ENCODE assay signal across 29 cellular contexts in the genomic region with DNA sequence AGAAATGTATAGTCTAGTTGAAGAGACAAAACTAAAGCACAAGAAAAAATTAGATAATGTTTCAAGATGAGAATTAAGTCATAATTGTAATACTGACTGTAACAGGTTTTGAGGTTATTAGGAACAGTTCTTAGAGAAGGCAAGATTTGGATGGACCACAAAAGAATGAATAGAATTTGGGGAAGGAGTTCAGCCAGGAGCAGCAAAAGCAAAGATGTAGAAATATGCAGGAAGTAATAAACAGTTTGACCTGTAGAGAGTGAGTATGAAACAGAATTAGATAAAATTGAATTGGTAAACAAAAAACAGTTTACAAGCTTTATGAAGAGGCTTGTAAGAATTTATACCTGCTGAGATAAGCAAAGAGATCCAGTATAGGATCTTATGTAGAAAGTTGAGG. TPM values are rescaled to one million over a fixed set of nuclear protein-coding genes. Genes with fewer than 3 reads are reported as not detected.
DNase-seq lines count a peak whose midpoint lies in the region; ATAC-seq and TF ChIP-seq lines count a peak whose summit lies in the region.
"Had no signal": no experiment of that assay in that cellular context is flagged by ENCODE, and none has a peak within 500 bp of the region (broad histone marks: within the 10 kb centered on the region; RNA-seq: fewer than 3 reads in every experiment).

No MANE protein-coding gene starts in this region.

- intact Hi-C loops in left colon (cut with DNase I, micrococcal nuclease), result no loop called here

- peaks cover 56% of the 10 kb centered on the region for H3K36me3 Mint-ChIP-seq in CD4-positive, CD25-positive, alpha-beta regulatory T cell
- peaks cover 12% of the 10 kb centered on the region; the same call in 1 of the 2 replicates for H3K36me3 Mint-ChIP-seq in HFFc6 (ENCODE audit: low read depth)
- peaks cover 66% of the 10 kb centered on the region for H3K36me3 Mint-ChIP-seq in stimulated activated effector memory CD8-positive, alpha-beta T cell treated with anti-CD3 and anti-CD28 coated beads, Interleukin-12 subunit alpha, Interleukin-12 subunit beta, amount 100 ng/mL, for 72 hours

- TF ChIP-seq CTCF in HFFc6 (IDR thresholded peaks at IDR 0.05) (no peak; the same call in 1 of the 2 replicates), coronary artery (IDR thresholded peaks at IDR 0.05) (no peak)

- no peaks in the 10 kb centered on the region for H3K9me3 ChIP-seq in CD4-positive, CD25-positive, alpha-beta regulatory T cell (ENCODE audit: control insufficient read depth in 2 of 2, low read length in 2 of 2)
- H3K9me3 ChIP-seq: breast epithelium, SK-N-SH, uterus had no signal

- DNase-seq in CD4-positive, CD25-positive, alpha-beta regulatory T cell, result no peak
- no peak for DNase-seq in HFFc6
- DNase-seq in coronary artery (ENCODE audit: low spot score), result no peak
- no peak for DNase-seq in stimulated activated effector memory CD8-positive, alpha-beta T cell treated with anti-CD3 and anti-CD28 coated beads, Interleukin-12 subunit alpha, Interleukin-12 subunit beta, amount 100 ng/mL, for 72 hours (ENCODE audit: low spot score in 2 of 2)
- DNase-seq in AG08396 (ENCODE audit: low spot score), result no peak
- no peak for DNase-seq in left colon
- DNase-seq: activated CD4-positive, alpha-beta T cell treated with anti-CD3 and anti-CD28 coated beads, Interleukin-2, amount 50 U/mL, for 4 hours; activated CD8-positive, alpha-beta memory T cell treated with anti-CD3 and anti-CD28 coated beads, Interleukin-2, amount 50 U/mL, for 4 hours; activated naive CD4-positive, alpha-beta T cell treated with anti-CD3 and anti-CD28 coated beads for 36 hours; amniotic stem cell; effector CD4-positive, alpha-beta T cell; H9; islet precursor cell; NCI-H1417; NCI-H2081; NCI-H526; NK-92 treated with Interleukin-12 subunit alpha and Interleukin-12 subunit beta, amount 100 ng/mL, for 24 hours; SK-N-SH; stimulated activated CD8-positive, alpha-beta memory T cell treated with anti-CD3 and anti-CD28 coated beads, Interleukin-4, amount 100 ng/mL, for 48 hours; stimulated activated naive CD8-positive, alpha-beta T cell treated with anti-CD3 and anti-CD28 coated beads, Interleukin-15, amount 100 ng/mL, for 72 hours; T-helper 17 cell; uterus had no signal

- H3K36me3 ChIP-seq in CD4-positive, CD25-positive, alpha-beta regulatory T cell (ENCODE audit: control insufficient read depth, insufficient read depth, low read length), result peaks cover 45% of the 10 kb centered on the region
- H3K36me3 ChIP-seq: breast epithelium, uterus had no signal

- H3K4me1 ChIP-seq in CD4-positive, CD25-positive, alpha-beta regulatory T cell (ENCODE audit: control insufficient read depth, insufficient read depth, low read length, poor library complexity, severe bottlenecking), result no peaks in the 10 kb centered on the region
- H3K4me1 ChIP-seq: breast epithelium, uterus had no signal

- H3K4me3 ChIP-seq in CD4-positive, CD25-positive, alpha-beta regulatory T cell (ENCODE audit: low read depth, low read length), result no peak overlapping the region
- H3K4me3 ChIP-seq in coronary artery, result no peak overlapping the region
- H3K4me3 ChIP-seq: breast epithelium, GM12878, uterus had no signal

- peaks cover 2 to 13% (median 7%) of the 10 kb centered on the region in 4 donors for H3K4me1 Mint-ChIP-seq in CD4-positive, CD25-positive, alpha-beta regulatory T cell
- peaks cover 24% of the 10 kb centered on the region for H3K4me1 Mint-ChIP-seq in HFFc6 (ENCODE audit: low read depth)
- no peaks in the 10 kb centered on the region for H3K4me1 Mint-ChIP-seq in stimulated activated effector memory CD8-positive, alpha-beta T cell treated with anti-CD3 and anti-CD28 coated beads, Interleukin-12 subunit alpha, Interleukin-12 subunit beta, amount 100 ng/mL, for 72 hours
- H3K4me1 Mint-ChIP-seq: H9; stimulated activated naive CD8-positive, alpha-beta T cell treated with anti-CD3 and anti-CD28 coated beads, Interleukin-15, amount 100 ng/mL, for 72 hours had no signal

- no peaks in the 10 kb centered on the region for H3K27me3 ChIP-seq in CD4-positive, CD25-positive, alpha-beta regulatory T cell (ENCODE audit: control insufficient read depth, insufficient read depth, low read length)
- H3K27me3 ChIP-seq: breast epithelium, uterus had no signal

- peak overlapping the region in 2 of 3 donors; percentile 2 to 39 for H3K27ac Mint-ChIP-seq in CD4-positive, CD25-positive, alpha-beta regulatory T cell
- H3K27ac Mint-ChIP-seq in HFFc6, result peak overlapping the region; percentile 58
- H3K27ac Mint-ChIP-seq in stimulated activated effector memory CD8-positive, alpha-beta T cell treated with anti-CD3 and anti-CD28 coated beads, Interleukin-12 subunit alpha, Interleukin-12 subunit beta, amount 100 ng/mL, for 72 hours, result peak overlapping the region; percentile 1
- H3K27ac Mint-ChIP-seq: activated naive CD4-positive, alpha-beta T cell treated with anti-CD3 and anti-CD28 coated beads for 36 hours; activated T-helper 1 cell treated with anti-CD3 and anti-CD28 coated beads, Interleukin-12 subunit alpha, Interleukin-12 subunit beta, Interleukin-2, Interleukin-4 antibody, amounts not matched to agents 30 ng/mL and 10 ng/mL and 1 ng/mL, durations not matched to agents 14 hours and 24 hours and 36 hours; H9; stimulated activated naive CD8-positive, alpha-beta T cell treated with anti-CD3 and anti-CD28 coated beads, Interleukin-15, amount 100 ng/mL, for 72 hours; T-helper 17 cell had no signal

- H3K4me3 Mint-ChIP-seq in CD4-positive, CD25-positive, alpha-beta regulatory T cell, result no peak overlapping the region
- no peak overlapping the region for H3K4me3 Mint-ChIP-seq in HFFc6
- H3K4me3 Mint-ChIP-seq in stimulated activated effector memory CD8-positive, alpha-beta T cell treated with anti-CD3 and anti-CD28 coated beads, Interleukin-12 subunit alpha, Interleukin-12 subunit beta, amount 100 ng/mL, for 72 hours, result no peak overlapping the region
- H3K4me3 Mint-ChIP-seq: activated naive CD4-positive, alpha-beta T cell treated with anti-CD3 and anti-CD28 coated beads for 36 hours; activated T-helper 1 cell treated with anti-CD3 and anti-CD28 coated beads, Interleukin-12 subunit alpha, Interleukin-12 subunit beta, Interleukin-2, Interleukin-4 antibody, amounts not matched to agents 30 ng/mL and 10 ng/mL and 1 ng/mL, durations not matched to agents 14 hours and 24 hours and 36 hours; CD14-positive monocyte; H9; stimulated activated naive CD8-positive, alpha-beta T cell treated with anti-CD3 and anti-CD28 coated beads, Interleukin-15, amount 100 ng/mL, for 72 hours; T-helper 17 cell had no signal

- H3K27ac ChIP-seq in CD4-positive, CD25-positive, alpha-beta regulatory T cell (ENCODE audit: insufficient read depth, low read length, poor library complexity, severe bottlenecking), result no peak overlapping the region
- peak overlapping the region; percentile 6 to 45 for H3K27ac ChIP-seq in coronary artery
- H3K27ac ChIP-seq: breast epithelium, epithelial cell of prostate had no signal

- H3K27me3 Mint-ChIP-seq in CD4-positive, CD25-positive, alpha-beta regulatory T cell, result no peaks in the 10 kb centered on the region
- H3K27me3 Mint-ChIP-seq in HFFc6 (ENCODE audit: insufficient read depth), result no peaks in the 10 kb centered on the region
- H3K27me3 Mint-ChIP-seq: stimulated activated naive CD8-positive, alpha-beta T cell treated with anti-CD3 and anti-CD28 coated beads, Interleukin-15, amount 100 ng/mL, for 72 hours; T-helper 17 cell had no signal

- ATAC-seq in CD4-positive, CD25-positive, alpha-beta regulatory T cell (ENCODE audit: low read depth in 2 of 2), result no peak
- ATAC-seq in stimulated activated effector memory CD8-positive, alpha-beta T cell treated with anti-CD3 and anti-CD28 coated beads, Interleukin-12 subunit alpha, Interleukin-12 subunit beta, amount 100 ng/mL, for 72 hours, result no peak
- no peak for ATAC-seq in HG03108 (IDR thresholded peaks at IDR 0.05; ENCODE audit: unreplicated experiment)
- ATAC-seq in left colon, result no peak
- ATAC-seq: activated CD4-positive, CD25-positive, alpha-beta regulatory T cell treated with anti-CD3 and anti-CD28 coated beads, Interleukin-2, amount 50 U/mL, for 24 hours; GM12878; stimulated activated naive CD8-positive, alpha-beta T cell treated with anti-CD3 and anti-CD28 coated beads, Interleukin-15, amount 100 ng/mL, for 72 hours; T-helper 17 cell had no signal

- no peaks in the 10 kb centered on the region for H3K9me3 Mint-ChIP-seq in CD4-positive, CD25-positive, alpha-beta regulatory T cell
- no peaks in the 10 kb centered on the region for H3K9me3 Mint-ChIP-seq in HFFc6
- H3K9me3 Mint-ChIP-seq in stimulated activated effector memory CD8-positive, alpha-beta T cell treated with anti-CD3 and anti-CD28 coated beads, Interleukin-12 subunit alpha, Interleukin-12 subunit beta, amount 100 ng/mL, for 72 hours, result no peaks in the 10 kb centered on the region
- H3K9me3 Mint-ChIP-seq: activated naive CD4-positive, alpha-beta T cell treated with anti-CD3 and anti-CD28 coated beads for 36 hours; activated T-helper 1 cell treated with anti-CD3 and anti-CD28 coated beads, Interleukin-12 subunit alpha, Interleukin-12 subunit beta, Interleukin-2, Interleukin-4 antibody, amounts not matched to agents 30 ng/mL and 10 ng/mL and 1 ng/mL, durations not matched to agents 14 hours and 24 hours and 36 hours; H9; stimulated activated naive CD8-positive, alpha-beta T cell treated with anti-CD3 and anti-CD28 coated beads, Interleukin-15, amount 100 ng/mL, for 72 hours had no signal

RNA-seq across cellular contexts. Expression of gene VPS45, which starts 16.3 kb away (rescaled TPM):
- total RNA-seq in CD4-positive, CD25-positive, alpha-beta regulatory T cell, result 23.4 TPM
- polyA plus RNA-seq in CD4-positive, CD25-positive, alpha-beta regulatory T cell, result 10 to 100 TPM; 25.8 to 27.8 (median 26.3) TPM
- total RNA-seq in HFFc6 (2021; fragmentation: NEBNext Ultra II Directional; extraction: Animal tissue kit (Norgen Biotek cat#: 25700)), result 10 to 100 TPM; 35.6 to 43.3 (median 37.1) TPM
- 10 to 100 TPM; 27.3 to 32.0 TPM for total RNA-seq in left colon

Comparison
In these comparisons a context has a peak if more than half of its experiments do, and no peak if none do; other contexts are left out.
1. H3K27ac Mint-ChIP-seq: peak in every context shown above with its lines; median percentile 58 in HFFc6; 20 in CD4-positive, CD25-positive, alpha-beta regulatory T cell; 1 in stimulated activated effector memory CD8-positive, alpha-beta T cell treated with anti-CD3 and anti-CD28 coated beads, Interleukin-12 subunit alpha, Interleukin-12 subunit beta, amount 100 ng/mL, for 72 hours.